In the genomic region with DNA sequence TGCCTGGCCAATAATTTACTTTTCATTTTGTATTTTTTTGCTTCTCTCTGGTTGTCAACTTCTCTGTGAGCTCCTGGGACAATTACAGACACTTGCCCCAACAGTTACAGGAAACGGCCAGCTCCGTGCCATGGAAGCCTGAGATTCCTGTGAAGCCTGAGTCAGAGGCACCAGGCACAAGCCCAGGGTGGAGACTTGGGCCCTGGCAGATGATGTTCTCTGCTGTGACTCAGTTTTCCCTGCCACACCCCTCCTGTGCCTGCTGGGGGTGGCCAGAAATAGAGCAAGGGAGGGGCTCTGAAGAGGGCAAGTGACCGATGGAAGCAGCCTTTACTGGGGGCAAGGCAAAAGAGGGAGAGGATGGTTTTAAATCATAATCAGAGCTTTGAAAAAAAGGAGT, we compare ENCODE assay signal across 8 cellular contexts. TPM values are rescaled to one million over a fixed set of nuclear protein-coding genes. Genes with fewer than 3 reads are reported as not detected.
DNase-seq lines count a peak whose midpoint lies in the region; ATAC-seq, FAIRE-seq and TF ChIP-seq lines count a peak whose summit lies in the region.

No MANE protein-coding gene starts in this region.

- peak overlapping the region; percentile 64 for H3K4me3 Mint-ChIP-seq in HFFc6
- no peak overlapping the region for H3K4me3 Mint-ChIP-seq in stimulated activated naive CD8-positive, alpha-beta T cell treated with anti-CD3 and anti-CD28 coated beads, Interleukin-15, Interleukin-2, amounts not matched to agents 100 ng/mL and 50 ng/mL, for 24 hours

- H3K9me3 Mint-ChIP-seq in HFFc6 = no peaks in the 10 kb centered on the region
- H3K9me3 Mint-ChIP-seq in stimulated activated naive CD8-positive, alpha-beta T cell treated with anti-CD3 and anti-CD28 coated beads, Interleukin-15, Interleukin-2, amounts not matched to agents 100 ng/mL and 50 ng/mL, for 24 hours = no peaks in the 10 kb centered on the region

- H3K27ac Mint-ChIP-seq in HFFc6 = peak overlapping the region; percentile 94
- peak overlapping the region; percentile 61 for H3K27ac Mint-ChIP-seq in stimulated activated naive CD8-positive, alpha-beta T cell treated with anti-CD3 and anti-CD28 coated beads, Interleukin-15, Interleukin-2, amounts not matched to agents 100 ng/mL and 50 ng/mL, for 24 hours

- TF ChIP-seq POLR2A in GM12892 (IDR thresholded peaks at IDR 0.05; ENCODE audit: low read depth, low read length) = no peak

- TF ChIP-seq CTCF in HFFc6 (IDR thresholded peaks at IDR 0.05) = no peak

- peaks cover 38% of the 10 kb centered on the region for H3K4me1 Mint-ChIP-seq in HFFc6 (ENCODE audit: low read depth)
- H3K4me1 Mint-ChIP-seq in stimulated activated naive CD8-positive, alpha-beta T cell treated with anti-CD3 and anti-CD28 coated beads, Interleukin-15, Interleukin-2, amounts not matched to agents 100 ng/mL and 50 ng/mL, for 24 hours (ENCODE audit: low read depth) = peaks cover 13% of the 10 kb centered on the region

- H3K36me3 Mint-ChIP-seq in HFFc6 (ENCODE audit: low read depth) = peaks cover 23% of the 10 kb centered on the region
- H3K36me3 Mint-ChIP-seq in stimulated activated naive CD8-positive, alpha-beta T cell treated with anti-CD3 and anti-CD28 coated beads, Interleukin-15, Interleukin-2, amounts not matched to agents 100 ng/mL and 50 ng/mL, for 24 hours (ENCODE audit: low read depth) = peaks cover 13% of the 10 kb centered on the region

- DNase-seq in HFFc6 (peak; percentile 92), astrocyte of the hippocampus (ENCODE audit: low read depth, low spot score) (peak; percentile 94), hepatic stellate cell (ENCODE audit: low spot score) (peak; percentile 95), GM12892 (ENCODE audit: insufficient read length) (no peak), Kasumi-1 (lab: John Stamatoyannopoulos, UW) (no peak)

- peaks cover 2% of the 10 kb centered on the region for H3K27me3 Mint-ChIP-seq in HFFc6 (ENCODE audit: insufficient read depth)
- no peaks in the 10 kb centered on the region for H3K27me3 Mint-ChIP-seq in stimulated activated naive CD8-positive, alpha-beta T cell treated with anti-CD3 and anti-CD28 coated beads, Interleukin-15, Interleukin-2, amounts not matched to agents 100 ng/mL and 50 ng/mL, for 24 hours

- no peak for FAIRE-seq in GM12892 (lab: Jason Lieb, UNC)

- no peak for ATAC-seq in GM19328 (IDR thresholded peaks at IDR 0.05; ENCODE audit: unreplicated experiment)
- no peak for ATAC-seq in HG02798 (IDR thresholded peaks at IDR 0.05; ENCODE audit: poor library complexity, unreplicated experiment)

RNA-seq across cellular contexts. Expression of gene ATP5MGL, which starts 4.9 kb away (rescaled TPM):
- under 1 TPM in 3 of 6 experiments, not detected in 3; 0.26 to 0.64 (median 0.54) TPM for total RNA-seq in HFFc6 (2021; fragmentation: NEBNext Ultra II Directional; extraction: Animal tissue kit (Norgen Biotek cat#: 25700))
- not detected for polyA plus RNA-seq in GM12892 (2012; ENCODE audit: missing spikeins)

RNA-seq across cellular contexts. Expression of gene CYB5R3, which starts 13.7 kb away (rescaled TPM):
- total RNA-seq in HFFc6 (2021; fragmentation: NEBNext Ultra II Directional; extraction: Animal tissue kit (Norgen Biotek cat#: 25700)) = 100 to 1,000 TPM; 315 to 413 (median 347) TPM
- 49.7 TPM for polyA plus RNA-seq in GM12892 (2012; ENCODE audit: missing spikeins)

RNA-seq across cellular contexts. Expression of gene POLDIP3, which starts 20.8 kb away (rescaled TPM):
- 10 to 100 TPM; 54.2 to 63.7 (median 58.1) TPM for total RNA-seq in HFFc6 (2021; fragmentation: NEBNext Ultra II Directional; extraction: Animal tissue kit (Norgen Biotek cat#: 25700))
- 40.0 TPM for polyA plus RNA-seq in GM12892 (2012; ENCODE audit: missing spikeins)

Comparison
In these comparisons a context has a peak if more than half of its experiments do, and no peak if none do; other contexts are left out.
1. DNase-seq: peak in HFFc6 (single experiment), astrocyte of the hippocampus (single experiment) and hepatic stellate cell (single experiment); none in GM12892 (single experiment) and Kasumi-1 (0 of 2).